ENCODE assay signal across 9 cellular contexts in the genomic region with DNA sequence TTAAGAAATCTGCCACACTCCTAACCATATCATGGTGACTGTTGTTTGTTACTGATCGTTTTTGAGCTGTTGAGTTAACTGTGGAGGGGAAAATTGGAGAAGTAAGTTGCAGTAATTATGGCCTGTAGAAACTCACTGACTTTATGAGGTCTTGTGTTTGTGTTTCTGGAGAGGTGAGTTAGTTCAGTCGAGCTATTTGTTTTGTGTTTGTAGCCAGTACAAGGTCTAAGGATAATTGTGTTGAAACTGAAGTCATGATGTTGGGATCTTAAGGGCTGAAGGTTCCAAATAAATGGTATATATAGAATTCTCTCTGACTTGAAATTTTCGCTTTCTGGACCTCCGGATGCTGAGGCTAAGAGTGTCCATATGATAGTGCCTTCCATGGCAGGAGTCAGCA. TPM values are rescaled to one million over a fixed set of nuclear protein-coding genes. Genes with fewer than 3 reads are reported as not detected.
A peak's percentile ranks its signal among the peaks of the same experiment; 100 is the strongest.
DNase-seq lines count a peak whose midpoint lies in the region; TF ChIP-seq lines count a peak whose summit lies in the region.
"Not testable (repeated sequence)": the region's sequence is repeated elsewhere in the genome, so short reads cannot be mapped to it uniquely, and the experiment has no call there.
"Had no signal": no experiment of that assay in that cellular context is flagged by ENCODE, and none has a peak within 500 bp of the region (broad histone marks: within the 10 kb centered on the region; RNA-seq: fewer than 3 reads in every experiment).

No MANE protein-coding gene starts in this region.

- TF ChIP-seq EP300 in esophagus muscularis mucosa (IDR thresholded peaks at IDR 0.05); sigmoid colon (IDR thresholded peaks at IDR 0.05): not testable (repeated sequence)

- not testable (repeated sequence) for H2AFZ ChIP-seq in MM.1S (ENCODE audit: low read length); mesenchymal stem cell (ENCODE audit: low read depth, low read length)

- not testable (repeated sequence) for H2AK5ac ChIP-seq in mesenchymal stem cell (ENCODE audit: low read length, severe bottlenecking)

- not testable (repeated sequence) for H3K27me3 Mint-ChIP-seq in activated CD4-positive, alpha-beta T cell treated with anti-CD3 and anti-CD28 coated beads, Interleukin-2, amount 10 ng/mL, durations not matched to agents 7 days and 5 days

- H3K4me3 ChIP-seq in GM12865 (ENCODE audit: low read depth, low read length), result peak overlapping the region; percentile 62
- peak overlapping the region; percentile 53 for H3K4me3 ChIP-seq in MM.1S (ENCODE audit: low read length)
- H3K4me3 ChIP-seq in astrocyte of the spinal cord (ENCODE audit: low read depth, low read length), result peak overlapping the region; percentile 54
- H3K4me3 ChIP-seq in esophagus muscularis mucosa, result peak overlapping the region; percentile 48 to 70 (median 54)
- H3K4me3 ChIP-seq in mesenchymal stem cell (ENCODE audit: insufficient read depth in 1 of 2, low read depth in 1 of 2, low read length in 2 of 2), result peak overlapping the region in 1 of 2 experiments; percentile 82
- peak overlapping the region in 3 of 4 donors; percentile 44 to 51 (median 51) for H3K4me3 ChIP-seq in sigmoid colon

- WGBS in esophagus muscularis mucosa, result 57% methylated on average over 4 of the region's 4 CpGs
- WGBS in mesenchymal stem cell, result 62% methylated on average over 4 of the region's 4 CpGs
- WGBS in sigmoid colon, 2 donors, result 19 to 42% methylated on average over 4 of the region's 4 CpGs

- peaks cover 44% of the 10 kb centered on the region for H3K79me2 ChIP-seq in MM.1S (ENCODE audit: low read length)

- TF ChIP-seq POLR2A in esophagus muscularis mucosa (IDR thresholded peaks at IDR 0.05; ENCODE audit: low read depth); sigmoid colon (IDR thresholded peaks at IDR 0.05): not testable (repeated sequence)

- peak overlapping the region; percentile 87 for H3K4me3 Mint-ChIP-seq in activated CD4-positive, alpha-beta T cell treated with anti-CD3 and anti-CD28 coated beads, Interleukin-2, amount 10 ng/mL, durations not matched to agents 7 days and 5 days

- intact Hi-C loops in esophagus muscularis mucosa (cut with DNase I); sigmoid colon (cut with DNase I): not testable (repeated sequence)

- H3K9me2 ChIP-seq in MM.1S (replicated peaks; ENCODE audit: insufficient read depth, low read length), result not testable (repeated sequence)

- not testable (repeated sequence) for H3K27me3 ChIP-seq in MM.1S (replicated peaks; ENCODE audit: insufficient read depth, low read length); esophagus muscularis mucosa; mesenchymal stem cell (ENCODE audit: control insufficient read depth in 1 of 2, insufficient read depth in 1 of 2, low read length in 2 of 2); sigmoid colon

- DNase-seq in GM12865 (ENCODE audit: low read depth); activated CD4-positive, alpha-beta T cell treated with anti-CD3 and anti-CD28 coated beads, Interleukin-2, amount 10 ng/mL, durations not matched to agents 7 days and 5 days; astrocyte of the spinal cord (ENCODE audit: low read depth, low spot score); esophagus muscularis mucosa (ENCODE audit: extremely low spot score); mesenchymal stem cell; sigmoid colon: not testable (repeated sequence)
- peak; percentile 4 for DNase-seq in MM.1S

- H3K14ac ChIP-seq in mesenchymal stem cell (ENCODE audit: low read length in 2 of 2), result not testable (repeated sequence)

- POLR2A ChIA-PET in activated CD4-positive, alpha-beta T cell treated with anti-CD3 and anti-CD28 coated beads, Interleukin-2, amount 10 ng/mL, durations not matched to agents 7 days and 5 days (lab: Charles Lee), result not testable (repeated sequence)

- peaks cover 23% of the 10 kb centered on the region for H3K36me3 Mint-ChIP-seq in activated CD4-positive, alpha-beta T cell treated with anti-CD3 and anti-CD28 coated beads, Interleukin-2, amount 10 ng/mL, durations not matched to agents 7 days and 5 days (ENCODE audit: low read depth)

- H3K18ac ChIP-seq in mesenchymal stem cell (ENCODE audit: low read depth in 1 of 2, low read length in 2 of 2), result not testable (repeated sequence)

- H2BK120ac ChIP-seq in mesenchymal stem cell (ENCODE audit: low read depth, low read length), result not testable (repeated sequence)

- not testable (repeated sequence) for H4K91ac ChIP-seq in mesenchymal stem cell (ENCODE audit: low read length)

- H2BK12ac ChIP-seq in mesenchymal stem cell (ENCODE audit: low read length in 2 of 2), result not testable (repeated sequence)

- not testable (repeated sequence) for TF ChIP-seq CTCF in GM12865 (IDR thresholded peaks at IDR 0.05; ENCODE audit: insufficient read depth, low read depth, low read length, missing control alignments); MM.1S (IDR thresholded peaks at IDR 0.05; ENCODE audit: low read length); astrocyte of the spinal cord (IDR thresholded peaks at IDR 0.05; ENCODE audit: low read depth, low read length); esophagus muscularis mucosa (IDR thresholded peaks at IDR 0.05); sigmoid colon (IDR thresholded peaks at IDR 0.05)

- H3K79me1 ChIP-seq in mesenchymal stem cell (replicated peaks; ENCODE audit: low read length, poor library complexity, severe bottlenecking), result not testable (repeated sequence)

- H3K4me2 ChIP-seq in MM.1S (ENCODE audit: low read depth, low read length), result peak overlapping the region; percentile 49; the same call in 1 of the 2 replicates
- not testable (repeated sequence) for H3K4me2 ChIP-seq in mesenchymal stem cell (ENCODE audit: low read length, poor library complexity, severe bottlenecking)

- not testable (repeated sequence) for H3K23ac ChIP-seq in mesenchymal stem cell (ENCODE audit: low read length in 2 of 2)

- H3K36me3 ChIP-seq in MM.1S (replicated peaks; ENCODE audit: insufficient read depth, low read length), result not testable (repeated sequence)
- H3K36me3 ChIP-seq in esophagus muscularis mucosa, result peaks cover 9 to 32% (median 22%) of the 10 kb centered on the region in 4 donors
- H3K36me3 ChIP-seq in mesenchymal stem cell (ENCODE audit: control insufficient read depth in 1 of 2, insufficient read depth in 2 of 2, low read depth in 1 of 2, low read length in 2 of 2), result peaks cover 0 to 26% of the 10 kb centered on the region in 2 experiments
- peaks cover 0 to 33% (median 8%) of the 10 kb centered on the region in 4 donors for H3K36me3 ChIP-seq in sigmoid colon

- not testable (repeated sequence) for H2BK5ac ChIP-seq in mesenchymal stem cell (ENCODE audit: low read depth, low read length, poor library complexity, severe bottlenecking)

- H2BK15ac ChIP-seq in mesenchymal stem cell (ENCODE audit: low read depth, poor library complexity, severe bottlenecking), result not testable (repeated sequence)

- H3K27ac ChIP-seq in MM.1S (ENCODE audit: low read length), result peak overlapping the region; percentile 85; the same call in 1 of the 2 replicates
- H3K27ac ChIP-seq in esophagus muscularis mucosa (replicated peaks in 1 of 4); mesenchymal stem cell (ENCODE audit: low read length, poor library complexity, severe bottlenecking); sigmoid colon: not testable (repeated sequence)

- peaks cover 12% of the 10 kb centered on the region for H3F3A ChIP-seq in MM.1S (ENCODE audit: insufficient read depth, low read length)

- not testable (repeated sequence) for H3K4ac ChIP-seq in mesenchymal stem cell (ENCODE audit: low read depth in 1 of 2, low read length in 2 of 2)

- H3K4me1 Mint-ChIP-seq in activated CD4-positive, alpha-beta T cell treated with anti-CD3 and anti-CD28 coated beads, Interleukin-2, amount 10 ng/mL, durations not matched to agents 7 days and 5 days, result peaks cover 28% of the 10 kb centered on the region

- peak overlapping the region; percentile 93 for H3K27ac Mint-ChIP-seq in activated CD4-positive, alpha-beta T cell treated with anti-CD3 and anti-CD28 coated beads, Interleukin-2, amount 10 ng/mL, durations not matched to agents 7 days and 5 days

- H3K9ac ChIP-seq in MM.1S (ENCODE audit: low read length) (peak overlapping the region; percentile 61), mesenchymal stem cell (ENCODE audit: low read length) (peak overlapping the region; percentile 80)

- in situ Hi-C loops in astrocyte of the spinal cord (cut with HindIII; ENCODE audit: low sequenced_read_pairs), result not testable (repeated sequence)

- not testable (repeated sequence) for H4K8ac ChIP-seq in mesenchymal stem cell (ENCODE audit: low read length)

- H3K4me1 ChIP-seq in MM.1S (ENCODE audit: low read length); mesenchymal stem cell (ENCODE audit: control insufficient read depth, insufficient read depth, low read depth, low read length): not testable (repeated sequence)
- peaks cover 16 to 26% (median 24%) of the 10 kb centered on the region in 4 donors for H3K4me1 ChIP-seq in esophagus muscularis mucosa
- H3K4me1 ChIP-seq in sigmoid colon, result peaks cover 0 to 22% (median 5%) of the 10 kb centered on the region in 4 donors

- H4K20me1 ChIP-seq in MM.1S (ENCODE audit: insufficient read depth, low read length), result not testable (repeated sequence)

- not testable (repeated sequence) for H3K9me3 Mint-ChIP-seq in activated CD4-positive, alpha-beta T cell treated with anti-CD3 and anti-CD28 coated beads, Interleukin-2, amount 10 ng/mL, durations not matched to agents 7 days and 5 days

- H3K9me3 ChIP-seq in MM.1S (replicated peaks; ENCODE audit: insufficient read depth, low read length); esophagus muscularis mucosa; mesenchymal stem cell (ENCODE audit: control insufficient read depth, low read length); sigmoid colon: not testable (repeated sequence)

- CTCF ChIA-PET in activated CD4-positive, alpha-beta T cell treated with anti-CD3 and anti-CD28 coated beads, Interleukin-2, amount 10 ng/mL, durations not matched to agents 7 days and 5 days (lab: Charles Lee), result not testable (repeated sequence)

RNA-seq across cellular contexts. Expression of a gene that starts 29.2 kb away (rescaled TPM):
- not detected for total RNA-seq in activated CD4-positive, alpha-beta T cell treated with anti-CD3 and anti-CD28 coated beads, Interleukin-2, amount 10 ng/mL, durations not matched to agents 7 days and 5 days
- not detected for total RNA-seq in esophagus muscularis mucosa
- polyA plus RNA-seq in mesenchymal stem cell (2013, experiment 1 of 2), result not detected
- polyA plus RNA-seq in mesenchymal stem cell (2013, experiment 2 of 2), result not detected
- not detected for total RNA-seq in sigmoid colon
- under 1 TPM in 1 of 3 donors, not detected in 2; 0.60 TPM for polyA plus RNA-seq in sigmoid colon
- total RNA-seq: cardiac muscle cell had no signal
- polyA plus RNA-seq: cardiac muscle cell, esophagus had no signal

RNA-seq across cellular contexts. Expression of a gene that starts 49.7 kb away (rescaled TPM):
- under 1 TPM; 0.20 to 0.31 TPM for total RNA-seq in activated CD4-positive, alpha-beta T cell treated with anti-CD3 and anti-CD28 coated beads, Interleukin-2, amount 10 ng/mL, durations not matched to agents 7 days and 5 days
- total RNA-seq in esophagus muscularis mucosa, result under 1 TPM in 3 of 4 donors, not detected in 1; under 0.01 to 0.17 (median 0.13) TPM
- not detected for polyA plus RNA-seq in mesenchymal stem cell (2013, experiment 1 of 2)
- polyA plus RNA-seq in mesenchymal stem cell (2013, experiment 2 of 2), result not detected
- total RNA-seq in sigmoid colon, result under 1 TPM in 3 of 4 donors, not detected in 1; 0.33 to 0.55 (median 0.36) TPM
- under 1 TPM in 1 of 3 donors, not detected in 2; 0.03 TPM for polyA plus RNA-seq in sigmoid colon
- total RNA-seq: cardiac muscle cell had no signal
- polyA plus RNA-seq: cardiac muscle cell had no signal
